ENCODE assay signal across 12 cellular contexts in genomic region chr1:44676484-44677200, GRCh38. TPM values are rescaled to one million over a fixed set of nuclear protein-coding genes. Genes with fewer than 3 reads are reported as not detected.
A peak's percentile ranks its signal among the peaks of the same experiment; 100 is the strongest.
DNase-seq lines count a peak whose midpoint lies in the region; ATAC-seq and TF ChIP-seq lines count a peak whose summit lies in the region.
"Had no signal": no experiment of that assay in that cellular context is flagged by ENCODE, and none has a peak within 500 bp of the region (broad histone marks: within the 10 kb centered on the region; RNA-seq: fewer than 3 reads in every experiment).

No MANE protein-coding gene starts in this region.

- H3K4me3 Mint-ChIP-seq in activated naive CD8-positive, alpha-beta T cell treated with anti-CD3 and anti-CD28 coated beads for 36 hours, result no peak overlapping the region
- H3K4me3 Mint-ChIP-seq: CD4-positive, alpha-beta memory T cell; IgD-negative memory B cell had no signal

- H3K36me3 ChIP-seq in heart right ventricle, result no peaks in the 10 kb centered on the region
- no peaks in the 10 kb centered on the region for H3K36me3 ChIP-seq in urinary bladder (ENCODE audit: insufficient read depth)

- no peak for ATAC-seq in heart right ventricle
- no peak for ATAC-seq in Right ventricle myocardium inferior
- no peak for ATAC-seq in right cardiac atrium
- no peak for ATAC-seq in HG03457 (IDR thresholded peaks at IDR 0.05; ENCODE audit: unreplicated experiment)

- H3K4me1 ChIP-seq in heart right ventricle, result peaks cover 4 to 64% (median 30%) of the 10 kb centered on the region in 9 donors
- H3K4me1 ChIP-seq in right cardiac atrium (ENCODE audit: control insufficient read depth, insufficient read depth, low read length), result peaks cover 14% of the 10 kb centered on the region
- no peaks in the 10 kb centered on the region for H3K4me1 ChIP-seq in urinary bladder (ENCODE audit: insufficient read depth)

- peaks cover 19% of the 10 kb centered on the region for H3K4me1 Mint-ChIP-seq in activated naive CD8-positive, alpha-beta T cell treated with anti-CD3 and anti-CD28 coated beads for 36 hours

- H3K4me3 ChIP-seq in heart right ventricle (no peak overlapping the region), right cardiac atrium (ENCODE audit: low read length) (no peak overlapping the region), urinary bladder (ENCODE audit: low read depth, low read length) (no peak overlapping the region)

- intact Hi-C loops in heart right ventricle (cut with DNase I) (no loop called here), Right ventricle myocardium inferior (cut with DNase I) (no loop called here), right cardiac atrium (cut with DNase I) (no loop called here), posterior cingulate gyrus (cut with DNase I) (no loop called here)

- no peaks in the 10 kb centered on the region for H3K9me3 ChIP-seq in heart right ventricle
- no peaks in the 10 kb centered on the region for H3K9me3 ChIP-seq in right cardiac atrium (ENCODE audit: control insufficient read depth, low read length)

- no peak for DNase-seq in heart right ventricle
- no peak for DNase-seq in Right ventricle myocardium inferior (ENCODE audit: missing footprints)
- peak; percentile 91 for DNase-seq in SIG-M5 (lab: John Stamatoyannopoulos, UW)
- DNase-seq in right cardiac atrium, result no peak
- DNase-seq in posterior cingulate gyrus, result no peak
- DNase-seq in activated naive CD8-positive, alpha-beta T cell treated with anti-CD3 and anti-CD28 coated beads for 36 hours, result no peak
- DNase-seq: activated effector memory CD4-positive, alpha-beta T cell treated with Interleukin-2 at 50 U/mL for 16 hours had no signal

- H3K27ac Mint-ChIP-seq in activated naive CD8-positive, alpha-beta T cell treated with anti-CD3 and anti-CD28 coated beads for 36 hours, result no peak overlapping the region
- H3K27ac Mint-ChIP-seq: CD4-positive, alpha-beta memory T cell; IgD-negative memory B cell had no signal

- no peaks in the 10 kb centered on the region for H3K9me3 Mint-ChIP-seq in activated naive CD8-positive, alpha-beta T cell treated with anti-CD3 and anti-CD28 coated beads for 36 hours
- H3K9me3 Mint-ChIP-seq: CD4-positive, alpha-beta memory T cell; IgD-negative memory B cell had no signal

- 77% methylated on average over 5 of the region's 5 CpGs for WGBS in heart right ventricle, 2 donors
- WGBS in right cardiac atrium, result 58% methylated on average over 5 of the region's 5 CpGs
- WGBS in urinary bladder, result 78% methylated on average over 5 of the region's 5 CpGs

- peak overlapping the region in 7 of 10 donors; percentile 21 to 96 (median 53) for H3K27ac ChIP-seq in heart right ventricle
- H3K27ac ChIP-seq in right cardiac atrium (ENCODE audit: low read length), result peak overlapping the region; percentile 76
- H3K27ac ChIP-seq in urinary bladder (ENCODE audit: low read depth), result peak overlapping the region; percentile 28

- H3K36me3 Mint-ChIP-seq in activated naive CD8-positive, alpha-beta T cell treated with anti-CD3 and anti-CD28 coated beads for 36 hours, result no peaks in the 10 kb centered on the region

- TF ChIP-seq CTCF in heart right ventricle (IDR thresholded peaks at IDR 0.05), result no peak

- no peaks in the 10 kb centered on the region for H3K27me3 Mint-ChIP-seq in activated naive CD8-positive, alpha-beta T cell treated with anti-CD3 and anti-CD28 coated beads for 36 hours
- H3K27me3 Mint-ChIP-seq: CD4-positive, alpha-beta memory T cell had no signal

- H3K27me3 ChIP-seq in heart right ventricle (no peaks in the 10 kb centered on the region), right cardiac atrium (ENCODE audit: control insufficient read depth, insufficient read depth) (no peaks in the 10 kb centered on the region)

RNA-seq across cellular contexts. Expression of gene ARMH1, which starts 2.1 kb away (rescaled TPM):
- total RNA-seq in heart right ventricle (1 to 10 TPM in 3 of 10 donors, under 1 TPM in 2, not detected in 5; 0.62 to 3.3 (median 1.1) TPM), Right ventricle myocardium inferior (0.78 TPM), right cardiac atrium (1 to 10 TPM in 2 of 4 donors, under 1 TPM in 2; 0.39 to 1.2 (median 0.84) TPM), urinary bladder (1.4 TPM)
- polyA plus RNA-seq in heart right ventricle (1 to 10 TPM; 1.6 to 2.5 TPM), right cardiac atrium (0.91 TPM), urinary bladder (3.5 TPM)
- total RNA-seq in activated naive CD8-positive, alpha-beta T cell treated with anti-CD3 and anti-CD28 coated beads for 36 hours, result 100 to 1,000 TPM; 139 to 144 TPM
- total RNA-seq: glomerular endothelial cell had no signal

RNA-seq across cellular contexts. Expression of gene TMEM53, which starts 2.4 kb away (rescaled TPM):
- total RNA-seq in heart right ventricle (10 to 100 TPM in 8 of 10 donors, 1 to 10 TPM in 2; 6.6 to 18.6 (median 12.2) TPM), Right ventricle myocardium inferior (11.8 TPM), right cardiac atrium (10 to 100 TPM; 12.0 to 16.8 (median 13.1) TPM), urinary bladder (2.4 TPM)
- polyA plus RNA-seq in heart right ventricle (10 to 100 TPM in 1 of 2 donors, 1 to 10 TPM in 1; 8.7 to 21.0 TPM), right cardiac atrium (13.3 TPM), urinary bladder (13.2 TPM)
- 1 to 10 TPM; 2.5 to 2.6 TPM for total RNA-seq in activated naive CD8-positive, alpha-beta T cell treated with anti-CD3 and anti-CD28 coated beads for 36 hours

RNA-seq across cellular contexts. Expression of gene RNU5D-1, which starts 54.3 kb away (rescaled TPM):
- total RNA-seq in heart right ventricle, result not detected
- not detected for polyA plus RNA-seq in heart right ventricle
- total RNA-seq in Right ventricle myocardium inferior, result not detected
- total RNA-seq in right cardiac atrium, result not detected
- polyA plus RNA-seq in right cardiac atrium, result not detected
- not detected for total RNA-seq in urinary bladder
- polyA plus RNA-seq in urinary bladder, result not detected
- not detected for total RNA-seq in activated naive CD8-positive, alpha-beta T cell treated with anti-CD3 and anti-CD28 coated beads for 36 hours
- total RNA-seq: CD4-positive, alpha-beta memory T cell; glomerular endothelial cell had no signal
- polyA plus RNA-seq: CD4-positive, alpha-beta memory T cell; IgD-negative memory B cell had no signal

Comparison
In these comparisons a context has a peak if more than half of its experiments do, and no peak if none do; other contexts are left out.
1. RNA of gene ARMH1, which starts 2.1 kb away (total RNA-seq): 139 to 144 TPM in activated naive CD8-positive, alpha-beta T cell treated with anti-CD3 and anti-CD28 coated beads for 36 hours; 1.4 TPM in urinary bladder (single experiment), 0.39 to 1.2 TPM in right cardiac atrium, 0.78 TPM in Right ventricle myocardium inferior (single experiment) and 0.62 to 3.3 TPM in heart right ventricle; every median in the first group is over 10 times any median in the second.
2. Peak in every context shown above with its lines, with median percentiles within 50 percentile points of each other: H3K27ac ChIP-seq.